Comparison of ENCODE assay signal across 10 cellular contexts in genomic region chr22:31122532-31123291, GRCh38. TPM values are rescaled to one million over a fixed set of nuclear protein-coding genes. Genes with fewer than 3 reads are reported as not detected.
A peak's percentile ranks its signal among the peaks of the same experiment; 100 is the strongest.
DNase-seq lines count a peak whose midpoint lies in the region; ATAC-seq and TF ChIP-seq lines count a peak whose summit lies in the region.
"Had no signal": no experiment of that assay in that cellular context is flagged by ENCODE, and none has a peak within 500 bp of the region (broad histone marks: within the 10 kb centered on the region; RNA-seq: fewer than 3 reads in every experiment).

A gene with protein sequence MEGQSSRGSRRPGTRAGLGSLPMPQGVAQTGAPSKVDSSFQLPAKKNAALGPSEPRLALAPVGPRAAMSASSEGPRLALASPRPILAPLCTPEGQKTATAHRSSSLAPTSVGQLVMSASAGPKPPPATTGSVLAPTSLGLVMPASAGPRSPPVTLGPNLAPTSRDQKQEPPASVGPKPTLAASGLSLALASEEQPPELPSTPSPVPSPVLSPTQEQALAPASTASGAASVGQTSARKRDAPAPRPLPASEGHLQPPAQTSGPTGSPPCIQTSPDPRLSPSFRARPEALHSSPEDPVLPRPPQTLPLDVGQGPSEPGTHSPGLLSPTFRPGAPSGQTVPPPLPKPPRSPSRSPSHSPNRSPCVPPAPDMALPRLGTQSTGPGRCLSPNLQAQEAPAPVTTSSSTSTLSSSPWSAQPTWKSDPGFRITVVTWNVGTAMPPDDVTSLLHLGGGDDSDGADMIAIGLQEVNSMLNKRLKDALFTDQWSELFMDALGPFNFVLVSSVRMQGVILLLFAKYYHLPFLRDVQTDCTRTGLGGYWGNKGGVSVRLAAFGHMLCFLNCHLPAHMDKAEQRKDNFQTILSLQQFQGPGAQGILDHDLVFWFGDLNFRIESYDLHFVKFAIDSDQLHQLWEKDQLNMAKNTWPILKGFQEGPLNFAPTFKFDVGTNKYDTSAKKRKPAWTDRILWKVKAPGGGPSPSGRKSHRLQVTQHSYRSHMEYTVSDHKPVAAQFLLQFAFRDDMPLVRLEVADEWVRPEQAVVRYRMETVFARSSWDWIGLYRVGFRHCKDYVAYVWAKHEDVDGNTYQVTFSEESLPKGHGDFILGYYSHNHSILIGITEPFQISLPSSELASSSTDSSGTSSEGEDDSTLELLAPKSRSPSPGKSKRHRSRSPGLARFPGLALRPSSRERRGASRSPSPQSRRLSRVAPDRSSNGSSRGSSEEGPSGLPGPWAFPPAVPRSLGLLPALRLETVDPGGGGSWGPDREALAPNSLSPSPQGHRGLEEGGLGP (plus strand): TSS chr22:31122966. CDS start chr22:31123015, 49 bp downstream.

- H3K9me3 Mint-ChIP-seq in activated naive CD4-positive, alpha-beta T cell treated with anti-CD3 and anti-CD28 coated beads, Interleukin-2, amount 50 U/mL, for 72 hours, result no peaks in the 10 kb centered on the region
- H3K9me3 Mint-ChIP-seq in activated naive CD4-positive, alpha-beta T cell treated with anti-CD3 and anti-CD28 coated beads, Interleukin-2, amount 10 ng/mL, durations not matched to agents 7 days and 5 days, result no peaks in the 10 kb centered on the region
- H3K9me3 Mint-ChIP-seq in activated naive CD4-positive, alpha-beta T cell treated with anti-CD3 and anti-CD28 coated beads for 36 hours, result no peaks in the 10 kb centered on the region
- H3K9me3 Mint-ChIP-seq: activated B cell treated with CpG ODN at 0.5 μM for 24 hours; CD4-positive, CD25-positive, alpha-beta regulatory T cell had no signal

- TF ChIP-seq CTCF in foreskin keratinocyte (conservative IDR thresholded peaks at IDR 0.05) (no peak), GM10266 (IDR thresholded peaks at IDR 0.05; ENCODE audit: control insufficient read depth, insufficient read depth, low read depth, missing control alignments) (no peak)

- H3K27ac Mint-ChIP-seq in activated naive CD4-positive, alpha-beta T cell treated with anti-CD3 and anti-CD28 coated beads, Interleukin-2, amount 50 U/mL, for 72 hours, result peak within 1 kb of the TSS; percentile 6 to 37
- no peak within 1 kb of the TSS for H3K27ac Mint-ChIP-seq in activated naive CD4-positive, alpha-beta T cell treated with anti-CD3 and anti-CD28 coated beads, Interleukin-2, amount 10 ng/mL, durations not matched to agents 7 days and 5 days
- no peak within 1 kb of the TSS for H3K27ac Mint-ChIP-seq in activated naive CD4-positive, alpha-beta T cell treated with anti-CD3 and anti-CD28 coated beads for 36 hours
- H3K27ac Mint-ChIP-seq: activated B cell treated with CpG ODN at 0.5 μM for 24 hours had no signal

- peaks cover 37% of the 10 kb centered on the region for H3K27me3 Mint-ChIP-seq in activated naive CD4-positive, alpha-beta T cell treated with anti-CD3 and anti-CD28 coated beads, Interleukin-2, amount 10 ng/mL, durations not matched to agents 7 days and 5 days
- no peaks in the 10 kb centered on the region for H3K27me3 Mint-ChIP-seq in activated naive CD4-positive, alpha-beta T cell treated with anti-CD3 and anti-CD28 coated beads for 36 hours (ENCODE audit: low read depth)

- CTCF ChIA-PET in activated naive CD4-positive, alpha-beta T cell treated with anti-CD3 and anti-CD28 coated beads, Interleukin-2, amount 10 ng/mL, durations not matched to agents 7 days and 5 days (lab: Charles Lee), result interaction anchor here (1.1 kb wide), 1 partner anchor 37 kb away, joined by 3 read pairs; no protein-coding TSS in a partner anchor
- CTCF ChIA-PET in activated naive CD4-positive, alpha-beta T cell treated with anti-CD3 and anti-CD28 coated beads for 36 hours (lab: Charles Lee), result no interaction called here

- H3K27ac ChIP-seq in SJSA1 (no peak within 1 kb of the TSS), foreskin keratinocyte (no peak within 1 kb of the TSS)

- H3K4me1 Mint-ChIP-seq in activated naive CD4-positive, alpha-beta T cell treated with anti-CD3 and anti-CD28 coated beads, Interleukin-2, amount 10 ng/mL, durations not matched to agents 7 days and 5 days, result no peaks in the 10 kb centered on the region
- H3K4me1 Mint-ChIP-seq in activated naive CD4-positive, alpha-beta T cell treated with anti-CD3 and anti-CD28 coated beads for 36 hours (ENCODE audit: low read depth), result no peaks in the 10 kb centered on the region

- H3K36me3 ChIP-seq in SJSA1, result no peaks in the 10 kb centered on the region

- H3K4me1 ChIP-seq in SJSA1 (replicated peaks), result peaks cover 6% of the 10 kb centered on the region
- peaks cover 4% of the 10 kb centered on the region for H3K4me1 ChIP-seq in foreskin keratinocyte

- no peaks in the 10 kb centered on the region for H3K27me3 ChIP-seq in SJSA1 (replicated peaks)
- peaks cover 8% of the 10 kb centered on the region for H3K27me3 ChIP-seq in foreskin keratinocyte

- H3K9me3 ChIP-seq in SJSA1 (replicated peaks), result no peaks in the 10 kb centered on the region

- no peak within 1 kb of the TSS for H3K4me3 Mint-ChIP-seq in activated naive CD4-positive, alpha-beta T cell treated with anti-CD3 and anti-CD28 coated beads, Interleukin-2, amount 10 ng/mL, durations not matched to agents 7 days and 5 days
- no peak within 1 kb of the TSS for H3K4me3 Mint-ChIP-seq in activated naive CD4-positive, alpha-beta T cell treated with anti-CD3 and anti-CD28 coated beads for 36 hours
- H3K4me3 Mint-ChIP-seq: activated B cell treated with CpG ODN at 0.5 μM for 24 hours; CD4-positive, CD25-positive, alpha-beta regulatory T cell had no signal

- intact Hi-C loops in activated naive CD4-positive, alpha-beta T cell treated with anti-CD3 and anti-CD28 coated beads for 36 hours (cut with micrococcal nuclease), result no loop called here

- no peak for DNase-seq in activated naive CD4-positive, alpha-beta T cell treated with anti-CD3 and anti-CD28 coated beads, Interleukin-2, amount 50 U/mL, for 72 hours (ENCODE audit: low spot score in 2 of 2)
- DNase-seq in activated naive CD4-positive, alpha-beta T cell treated with anti-CD3 and anti-CD28 coated beads, Interleukin-2, amount 10 ng/mL, durations not matched to agents 7 days and 5 days, result no peak
- DNase-seq in SJSA1 (ENCODE audit: low read depth in 1 of 2, low spot score in 2 of 2) (no peak), foreskin keratinocyte (no peak), occipital lobe (lab: John Stamatoyannopoulos, UW) (peak; percentile 59), GM10266 (ENCODE audit: extremely low spot score) (no peak)
- no peak for DNase-seq in activated naive CD4-positive, alpha-beta T cell treated with anti-CD3 and anti-CD28 coated beads for 36 hours
- DNase-seq: activated B cell treated with CpG ODN at 0.5 μM for 24 hours; CD4-positive, CD25-positive, alpha-beta regulatory T cell had no signal

- no peak for ATAC-seq in activated naive CD4-positive, alpha-beta T cell treated with anti-CD3 and anti-CD28 coated beads, Interleukin-2, amount 50 U/mL, for 72 hours
- ATAC-seq in foreskin keratinocyte, result peak; percentile 72
- no peak for ATAC-seq in HG03025 (IDR thresholded peaks at IDR 0.05; ENCODE audit: low FRiP score, unreplicated experiment)

- no peaks in the 10 kb centered on the region for H3K36me3 Mint-ChIP-seq in activated naive CD4-positive, alpha-beta T cell treated with anti-CD3 and anti-CD28 coated beads, Interleukin-2, amount 50 U/mL, for 72 hours
- H3K36me3 Mint-ChIP-seq in activated naive CD4-positive, alpha-beta T cell treated with anti-CD3 and anti-CD28 coated beads, Interleukin-2, amount 10 ng/mL, durations not matched to agents 7 days and 5 days, result no peaks in the 10 kb centered on the region
- H3K36me3 Mint-ChIP-seq in activated naive CD4-positive, alpha-beta T cell treated with anti-CD3 and anti-CD28 coated beads for 36 hours (ENCODE audit: low read depth), result no peaks in the 10 kb centered on the region
- H3K36me3 Mint-ChIP-seq: CD4-positive, CD25-positive, alpha-beta regulatory T cell had no signal

- peak within 1 kb of the TSS; percentile 26 for H3K4me3 ChIP-seq in SJSA1

RNA-seq across cellular contexts. Expression of the gene that starts here (rescaled TPM):
- under 1 TPM; 0.32 to 0.43 TPM for total RNA-seq in activated naive CD4-positive, alpha-beta T cell treated with anti-CD3 and anti-CD28 coated beads, Interleukin-2, amount 50 U/mL, for 72 hours
- 0.13 and 0.21 TPM in 2 replicates for total RNA-seq in SJSA1 (2014; rRNA removed; shearing (Covaris generic))
- total RNA-seq in foreskin keratinocyte, result 1.3 TPM in 2 replicates
- 1.1 and 1.3 TPM in 2 replicates for polyA plus RNA-seq in foreskin keratinocyte
- total RNA-seq in occipital lobe, result 0.78 TPM
- total RNA-seq in activated naive CD4-positive, alpha-beta T cell treated with anti-CD3 and anti-CD28 coated beads for 36 hours, result under 1 TPM; 0.12 to 0.17 TPM
- total RNA-seq: CD4-positive, CD25-positive, alpha-beta regulatory T cell had no signal

Comparison
In these comparisons a context has a peak if more than half of its experiments do, and no peak if none do; other contexts are left out.
1. H3K27ac Mint-ChIP-seq: peak in activated naive CD4-positive, alpha-beta T cell treated with anti-CD3 and anti-CD28 coated beads, Interleukin-2, amount 50 U/mL, for 72 hours (2 of 2); none in activated naive CD4-positive, alpha-beta T cell treated with anti-CD3 and anti-CD28 coated beads, Interleukin-2, amount 10 ng/mL, durations not matched to agents 7 days and 5 days (single experiment) and activated naive CD4-positive, alpha-beta T cell treated with anti-CD3 and anti-CD28 coated beads for 36 hours (single experiment).
2. Peak in DNase-seq in occipital lobe; RNA of the gene not detected or under 1 TPM.